8 cellular contexts compared by ENCODE assay signal in genomic region chr2:112139033-112139614, GRCh38. TPM values are rescaled to one million over a fixed set of nuclear protein-coding genes. Genes with fewer than 3 reads are reported as not detected.
DNase-seq lines count a peak whose midpoint lies in the region; ATAC-seq and TF ChIP-seq lines count a peak whose summit lies in the region.
"Not testable (repeated sequence)": the region's sequence is repeated elsewhere in the genome, so short reads cannot be mapped to it uniquely, and the experiment has no call there.

No MANE protein-coding gene starts in this region.

- H3K4me3 Mint-ChIP-seq in HFFc6 (peak overlapping the region; percentile 83; the same call in 1 of the 2 replicates), glutamatergic neuron (ENCODE audit: unreplicated experiment) (peak overlapping the region; percentile 73)
- peak overlapping the region; percentile 68 for H3K4me3 Mint-ChIP-seq in activated CD4-positive, alpha-beta T cell treated with anti-CD3 and anti-CD28 coated beads, Interleukin-2, amount 10 ng/mL, durations not matched to agents 24 days and 14 days

- ATAC-seq in upper lobe of left lung (ENCODE audit: low FRiP score in 2 of 2), result not testable (repeated sequence)

- not testable (repeated sequence) for H3K9me3 ChIP-seq in BLaER1; ectodermal cell (ENCODE audit: control insufficient read depth, low read length); mesodermal cell (ENCODE audit: control insufficient read depth, low read length); prostate gland; upper lobe of left lung

- H4K20me1 ChIP-seq in BLaER1, result not testable (repeated sequence)

- intact Hi-C loops in activated CD4-positive, alpha-beta T cell treated with anti-CD3 and anti-CD28 coated beads, Interleukin-2, amount 10 ng/mL, durations not matched to agents 24 days and 14 days (cut with micrococcal nuclease); prostate gland (cut with DNase I): not testable (repeated sequence)

- H3K36me3 ChIP-seq in BLaER1; ectodermal cell (ENCODE audit: control insufficient read depth, insufficient read depth, low read length); mesodermal cell (ENCODE audit: control insufficient read depth, insufficient read depth, low read length); prostate gland; upper lobe of left lung: not testable (repeated sequence)

- H3K4me1 ChIP-seq in BLaER1, result peaks cover 27% of the 10 kb centered on the region
- not testable (repeated sequence) for H3K4me1 ChIP-seq in ectodermal cell (ENCODE audit: control insufficient read depth, insufficient read depth, low read length); mesodermal cell (ENCODE audit: control insufficient read depth, insufficient read depth, low read length, poor library complexity, severe bottlenecking); prostate gland (replicated peaks)
- peaks cover 0 to 21% (median 8%) of the 10 kb centered on the region in 4 donors for H3K4me1 ChIP-seq in upper lobe of left lung

- H3K27me3 ChIP-seq in BLaER1, result peaks cover 59% of the 10 kb centered on the region
- H3K27me3 ChIP-seq in ectodermal cell (ENCODE audit: control insufficient read depth, insufficient read depth, low read length, poor library complexity, severe bottlenecking), result peaks cover 38% of the 10 kb centered on the region
- H3K27me3 ChIP-seq in prostate gland (replicated peaks; ENCODE audit: insufficient read depth); upper lobe of left lung: not testable (repeated sequence)

- H3K27ac Mint-ChIP-seq in HFFc6; activated CD4-positive, alpha-beta T cell treated with anti-CD3 and anti-CD28 coated beads, Interleukin-2, amount 10 ng/mL, durations not matched to agents 24 days and 14 days; glutamatergic neuron (ENCODE audit: unreplicated experiment): not testable (repeated sequence)

- H3K9me3 Mint-ChIP-seq in HFFc6; activated CD4-positive, alpha-beta T cell treated with anti-CD3 and anti-CD28 coated beads, Interleukin-2, amount 10 ng/mL, durations not matched to agents 24 days and 14 days; glutamatergic neuron (ENCODE audit: unreplicated experiment): not testable (repeated sequence)

- H3K4me3 ChIP-seq in BLaER1 (peak overlapping the region; percentile 72), ectodermal cell (ENCODE audit: insufficient read depth, low read depth, low read length) (peak overlapping the region; percentile 40), mesodermal cell (ENCODE audit: extremely low read depth, insufficient read depth, low read length, poor library complexity, severe bottlenecking) (peak overlapping the region; percentile 43), prostate gland (peak overlapping the region; percentile 44 to 55), upper lobe of left lung (peak overlapping the region in 3 of 4 donors; percentile 54 to 66 (median 61))

- peaks cover 25% of the 10 kb centered on the region for H3K4me1 Mint-ChIP-seq in HFFc6 (ENCODE audit: low read depth)
- H3K4me1 Mint-ChIP-seq in activated CD4-positive, alpha-beta T cell treated with anti-CD3 and anti-CD28 coated beads, Interleukin-2, amount 10 ng/mL, durations not matched to agents 24 days and 14 days; glutamatergic neuron (ENCODE audit: low read depth, unreplicated experiment): not testable (repeated sequence)

- peak overlapping the region; percentile 98 for H3K4me2 ChIP-seq in BLaER1

- not testable (repeated sequence) for TF ChIP-seq CTCF in HFFc6 (IDR thresholded peaks at IDR 0.05); glutamatergic neuron (IDR thresholded peaks at IDR 0.05; ENCODE audit: partially characterized antibody, unreplicated experiment); prostate gland (IDR thresholded peaks at IDR 0.05); upper lobe of left lung (IDR thresholded peaks at IDR 0.05)

- TF ChIP-seq EP300 in upper lobe of left lung (IDR thresholded peaks at IDR 0.05), result not testable (repeated sequence)

- not testable (repeated sequence) for TF ChIP-seq POLR2A in prostate gland (IDR thresholded peaks at IDR 0.05); upper lobe of left lung (IDR thresholded peaks at IDR 0.05)

- H3K27ac ChIP-seq in BLaER1; ectodermal cell (ENCODE audit: insufficient read depth, low read depth, low read length, poor library complexity, severe bottlenecking); mesodermal cell (ENCODE audit: low read depth, low read length, severe bottlenecking); prostate gland; upper lobe of left lung: not testable (repeated sequence)

- WGBS in ectodermal cell, 2 experiments, result 0 to 1% methylated on average over 9 to 14 of the region's 32 CpGs
- 0% methylated on average over 5 to 8 of the region's 32 CpGs for WGBS in mesodermal cell (ENCODE audit: insufficient coverage in 2 of 2), 2 experiments
- 11% methylated on average over 23 of the region's 32 CpGs for WGBS in prostate gland
- 8% methylated on average over 5 of the region's 32 CpGs; no CpG with 5 or more reads in 1 of the 2 donors for WGBS in upper lobe of left lung, 2 donors

- not testable (repeated sequence) for DNase-seq in HFFc6; activated CD4-positive, alpha-beta T cell treated with anti-CD3 and anti-CD28 coated beads, Interleukin-2, amount 10 ng/mL, durations not matched to agents 24 days and 14 days; glutamatergic neuron; prostate gland (ENCODE audit: low spot score); upper lobe of left lung

- not testable (repeated sequence) for H3K36me3 Mint-ChIP-seq in HFFc6 (ENCODE audit: low read depth); activated CD4-positive, alpha-beta T cell treated with anti-CD3 and anti-CD28 coated beads, Interleukin-2, amount 10 ng/mL, durations not matched to agents 24 days and 14 days (ENCODE audit: low read depth)
- H3K36me3 Mint-ChIP-seq in glutamatergic neuron (ENCODE audit: unreplicated experiment), result peaks cover 14% of the 10 kb centered on the region

- H3K27me3 Mint-ChIP-seq in HFFc6 (ENCODE audit: insufficient read depth), result not testable (repeated sequence)
- H3K27me3 Mint-ChIP-seq in activated CD4-positive, alpha-beta T cell treated with anti-CD3 and anti-CD28 coated beads, Interleukin-2, amount 10 ng/mL, durations not matched to agents 24 days and 14 days, result peaks cover 30% of the 10 kb centered on the region
- peaks cover 23% of the 10 kb centered on the region for H3K27me3 Mint-ChIP-seq in glutamatergic neuron (ENCODE audit: unreplicated experiment)

- not testable (repeated sequence) for H3K9ac ChIP-seq in BLaER1

RNA-seq across cellular contexts. Expression of gene FBLN7, which starts 0.9 kb away (rescaled TPM):
- 1 to 10 TPM; 1.9 to 8.0 (median 7.2) TPM for total RNA-seq in HFFc6 (2021; fragmentation: NEBNext Ultra II Directional; extraction: Animal tissue kit (Norgen Biotek cat#: 25700))
- total RNA-seq in activated CD4-positive, alpha-beta T cell treated with anti-CD3 and anti-CD28 coated beads, Interleukin-2, amount 10 ng/mL, durations not matched to agents 24 days and 14 days, result 26.8 and 28.7 TPM in 2 replicates
- polyA plus RNA-seq in ectodermal cell (2013, experiment 1 of 4), result 22.6 TPM
- polyA plus RNA-seq in ectodermal cell (2013, experiment 2 of 4), result 25.2 TPM
- polyA plus RNA-seq in ectodermal cell (2013, experiment 3 of 4), result 17.9 TPM
- polyA plus RNA-seq in ectodermal cell (2013, experiment 4 of 4), result 21.2 TPM
- total RNA-seq in glutamatergic neuron (ENCODE audit: unreplicated experiment), result 0.20 TPM
- polyA plus RNA-seq in mesodermal cell (2013, experiment 1 of 2), result 5.7 TPM
- polyA plus RNA-seq in mesodermal cell (2013, experiment 2 of 2), result 3.4 TPM
- total RNA-seq in prostate gland, result 1 to 10 TPM; 3.0 to 4.0 TPM
- total RNA-seq in upper lobe of left lung, result 1 to 10 TPM in 5 of 6 donors, not detected in 1; 2.0 to 6.9 (median 4.0) TPM
